In the genomic region with DNA sequence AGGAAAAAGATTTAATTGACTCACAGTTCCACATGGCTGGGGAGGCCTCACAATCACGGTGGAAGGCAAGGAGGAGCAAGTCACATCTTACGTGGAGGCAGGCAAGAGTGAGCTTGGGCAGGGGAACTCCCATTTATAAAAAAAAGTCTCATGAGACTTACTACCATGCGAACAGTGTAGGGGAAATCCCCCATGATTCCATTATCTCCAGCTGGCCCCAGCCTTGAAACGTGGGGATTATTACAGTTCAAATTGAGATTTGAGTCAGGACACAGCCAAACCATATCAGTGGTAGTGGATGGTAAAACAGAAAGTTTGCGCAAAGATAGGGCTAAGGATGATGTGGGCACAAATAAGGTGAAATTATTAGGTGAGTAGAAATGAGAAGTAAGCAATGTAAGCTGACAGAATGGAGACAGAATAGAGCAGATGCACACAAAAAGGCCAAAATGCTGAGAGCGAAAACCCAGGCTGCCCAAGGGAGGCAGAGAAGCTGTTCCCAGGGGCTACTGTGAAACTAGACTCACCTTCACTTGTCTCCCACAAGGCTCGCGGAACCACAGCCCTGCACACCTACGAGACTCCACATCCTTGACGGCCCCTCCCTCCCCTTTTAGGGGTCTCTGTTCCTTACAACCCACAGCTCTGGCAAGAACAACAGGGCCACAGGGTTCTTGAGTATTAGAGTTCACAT, we compare ENCODE assay signal across 10 cellular contexts.
DNase-seq lines count a peak whose midpoint lies in the region; ATAC-seq and TF ChIP-seq lines count a peak whose summit lies in the region.
"Had no signal": no experiment of that assay in that cellular context is flagged by ENCODE, and none has a peak within 500 bp of the region (broad histone marks: within the 10 kb centered on the region; RNA-seq: fewer than 3 reads in every experiment).

No MANE protein-coding gene starts in this region.

- TF ChIP-seq CTCF in GM10248 (IDR thresholded peaks at IDR 0.05; ENCODE audit: control extremely low read depth, extremely low read depth, low read depth, missing control alignments) = no peak

- POLR2A ChIA-PET in GM10248 (lab: Yijun Ruan, JAX) = no interaction called here

- ATAC-seq in GM19324 (IDR thresholded peaks at IDR 0.05; ENCODE audit: low FRiP score, unreplicated experiment) (peak; percentile 73), HG02763 (IDR thresholded peaks at IDR 0.05; ENCODE audit: unreplicated experiment) (peak; percentile 54), HG03521 (IDR thresholded peaks at IDR 0.05; ENCODE audit: unreplicated experiment) (peak; percentile 76)

- CTCF ChIA-PET in GM10248 (lab: Yijun Ruan, JAX) = interaction anchor here (0.8 to 1.2 kb wide), 2 partner anchors 13 to 98 kb away, joined by 3 read pairs; no protein-coding TSS in a partner anchor

- DNase-seq in GM10248 (ENCODE audit: extremely low spot score) (peak; percentile 57), NCI-H345 treated with DMSO at 0.1 percent for 48 hours (lab: John Stamatoyannopoulos, UW; ENCODE audit: unreplicated experiment) (no peak), hypothalamus (lab: John Stamatoyannopoulos, UW) (no peak), NCI-H2107 treated with DMSO at 0.1 percent for 48 hours (lab: John Stamatoyannopoulos, UW; ENCODE audit: unreplicated experiment) (no peak)
- DNase-seq in activated naive CD4-positive, alpha-beta T cell treated with anti-CD3 and anti-CD28 coated beads, Interleukin-2, amount 50 U/mL, for 16 hours = no peak
- DNase-seq: activated CD8-positive, alpha-beta memory T cell treated with anti-CD3 and anti-CD28 coated beads, Interleukin-2, amount 50 U/mL, for 4 hours; NCI-H2107 had no signal
